23 cellular contexts compared by ENCODE assay signal in the genomic region with DNA sequence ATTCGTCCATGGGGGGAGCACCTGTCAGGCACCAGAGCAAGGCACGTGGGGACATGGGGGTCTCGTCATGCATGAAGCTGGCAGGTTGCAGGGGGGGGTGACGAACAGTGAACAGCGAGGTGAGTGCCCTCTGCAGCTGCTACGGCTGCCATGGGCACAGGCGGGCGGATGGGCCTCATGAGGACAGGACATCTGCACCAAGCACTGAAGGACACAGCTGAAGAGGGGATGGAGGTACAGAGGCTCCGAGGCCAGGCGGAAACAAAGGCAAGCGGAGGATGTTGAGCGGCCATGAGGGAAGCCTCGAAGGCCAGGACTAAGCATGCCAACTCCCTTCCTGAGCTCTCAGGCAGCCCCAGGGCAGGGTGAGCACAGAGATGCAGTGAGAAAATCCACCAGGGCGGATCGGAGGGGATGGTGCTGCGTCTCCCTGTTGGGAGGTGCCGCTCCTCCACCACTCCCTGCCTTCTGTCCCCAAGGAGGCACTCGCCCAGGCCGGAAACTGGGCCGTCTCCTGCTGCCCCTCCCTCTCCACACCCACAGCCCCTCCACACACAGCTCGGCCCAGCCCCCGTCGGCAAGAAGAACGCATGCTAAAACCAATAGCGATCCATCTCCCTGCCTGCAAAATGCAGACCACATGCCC.
"Had no signal": no experiment of that assay in that cellular context is flagged by ENCODE, and none has a peak within 500 bp of the region (broad histone marks: within the 10 kb centered on the region; RNA-seq: fewer than 3 reads in every experiment).

No MANE protein-coding gene starts in this region.

- H3K27ac ChIP-seq: body of pancreas, cardiac muscle cell, lower lobe of right lung, neutrophil, ovary, psoas muscle, right atrium auricular region, VCaP had no signal

- H3K4me1 ChIP-seq: body of pancreas, lower lobe of right lung had no signal

- H3K4me3 ChIP-seq: body of pancreas, cardiac muscle cell, lower lobe of right lung, ovary, psoas muscle, right atrium auricular region had no signal

- ATAC-seq: activated CD8-positive, alpha-beta memory T cell treated with anti-CD3 and anti-CD28 coated beads, Interleukin-2, amount 10 ng/mL, durations not matched to agents 7 days and 5 days; activated CD8-positive, alpha-beta T cell treated with anti-CD3 and anti-CD28 coated beads for 36 hours; body of pancreas; left lobe of liver; lower lobe of right lung; psoas muscle; stimulated activated naive CD8-positive, alpha-beta T cell treated with anti-CD3 and anti-CD28 coated beads, Interleukin-15, Interleukin-2, amounts not matched to agents 100 U/mL and 50 U/mL, for 24 hours had no signal

- DNase-seq: activated CD4-positive, alpha-beta T cell treated with anti-CD3 and anti-CD28 coated beads, Interleukin-2, amount 10 ng/mL, durations not matched to agents 7 days and 5 days; activated CD4-positive, CD25-positive, alpha-beta regulatory T cell treated with anti-CD3 and anti-CD28 coated beads, Interleukin-2, amount 50 U/mL, for 72 hours; activated CD8-positive, alpha-beta memory T cell treated with anti-CD3 and anti-CD28 coated beads, Interleukin-2, amount 10 ng/mL, durations not matched to agents 7 days and 5 days; activated CD8-positive, alpha-beta T cell treated with anti-CD3 and anti-CD28 coated beads for 36 hours; activated gamma-delta T cell; activated T-cell treated with anti-CD3 and anti-CD28 coated beads for 4 hours; anterior cingulate cortex; body of pancreas; effector CD4-positive, alpha-beta T cell; foreskin melanocyte; hypothalamus; lower lobe of right lung; naive B cell; ovary; stimulated activated CD4-positive, alpha-beta T cell treated with anti-CD3 and anti-CD28 coated beads, Interleukin-12 subunit alpha, Interleukin-12 subunit beta, amount 100 ng/mL, for 4 hours; stimulated activated CD4-positive, alpha-beta T cell treated with anti-CD3 and anti-CD28 coated beads, Interleukin-4, amount 100 ng/mL, for 4 hours; stimulated activated naive CD8-positive, alpha-beta T cell treated with anti-CD3 and anti-CD28 coated beads, Interleukin-15, Interleukin-2, amounts not matched to agents 100 U/mL and 50 U/mL, for 24 hours had no signal

- H3K27me3 ChIP-seq: body of pancreas, cardiac muscle cell, ovary, right atrium auricular region had no signal

- H3K36me3 ChIP-seq: cardiac muscle cell, lower lobe of right lung, neutrophil, ovary, right atrium auricular region had no signal

- H3K9me3 ChIP-seq: body of pancreas, lower lobe of right lung, neutrophil, ovary, psoas muscle, right atrium auricular region had no signal
